In genomic region chr9:114413909-114414308, GRCh38 we compare ENCODE assay signal across 12 cellular contexts. TPM values are rescaled to one million over a fixed set of nuclear protein-coding genes. Genes with fewer than 3 reads are reported as not detected.
A peak's percentile ranks its signal among the peaks of the same experiment; 100 is the strongest.
DNase-seq lines count a peak whose midpoint lies in the region; ATAC-seq and TF ChIP-seq lines count a peak whose summit lies in the region.
"Had no signal": no experiment of that assay in that cellular context is flagged by ENCODE, and none has a peak within 500 bp of the region (broad histone marks: within the 10 kb centered on the region; RNA-seq: fewer than 3 reads in every experiment).

No MANE protein-coding gene starts in this region.

- H3K9me3 ChIP-seq in HUES48 (ENCODE audit: control insufficient read depth, insufficient read depth, low read length) = no peaks in the 10 kb centered on the region
- H3K9me3 ChIP-seq: A549, tibial artery had no signal

- H3K27me3 ChIP-seq in HUES48 (ENCODE audit: control insufficient read depth, insufficient read depth, low read length) = no peaks in the 10 kb centered on the region
- H3K27me3 ChIP-seq: tibial artery had no signal

- peaks cover 15% of the 10 kb centered on the region for H3K4me1 ChIP-seq in HUES48 (ENCODE audit: control insufficient read depth, insufficient read depth, low read length)
- H3K4me1 ChIP-seq: A549 had no signal

- H3K27ac ChIP-seq in HUES48 (ENCODE audit: low read depth, low read length) = peak overlapping the region; percentile 31
- H3K27ac ChIP-seq: A549 had no signal

- no peak overlapping the region for H3K9ac ChIP-seq in HUES48 (ENCODE audit: low read depth, low read length)

- no peaks in the 10 kb centered on the region for H3K36me3 ChIP-seq in HUES48 (ENCODE audit: control insufficient read depth, insufficient read depth, low read length)
- H3K36me3 ChIP-seq: tibial artery had no signal

- DNase-seq in AG09309 (ENCODE audit: low read depth) (peak; percentile 44), cardiac fibroblast (ENCODE audit: low read depth in 2 of 2) (peak; percentile 31 to 64), myocyte (ENCODE audit: low read depth) (peak; percentile 36), DMS 273 treated with DMSO at 0.1 percent for 48 hours (lab: John Stamatoyannopoulos, UW) (no peak)
- no peak for DNase-seq in activated CD4-positive, alpha-beta T cell treated with anti-CD3 and anti-CD28 coated beads, Interleukin-2, amount 50 U/mL, for 4 hours
- DNase-seq: NCI-H2107, tibial artery had no signal

- no peak overlapping the region for H3K4me3 ChIP-seq in AG09309 (ENCODE audit: control insufficient read depth, low read depth, low read length)
- no peak overlapping the region for H3K4me3 ChIP-seq in HUES48 (ENCODE audit: low read depth, low read length)
- H3K4me3 ChIP-seq in cardiac fibroblast (replicated peaks in 1 of 2; ENCODE audit: low read depth in 2 of 2, low read length in 2 of 2) = no peak overlapping the region
- H3K4me3 ChIP-seq: A549, tibial artery had no signal

- no peak for ATAC-seq in GM18520 (IDR thresholded peaks at IDR 0.05; ENCODE audit: unreplicated experiment)
- ATAC-seq in GM18505 (IDR thresholded peaks at IDR 0.05; ENCODE audit: unreplicated experiment) = no peak
- ATAC-seq: A549, esophagus mucosa had no signal

- no peak for TF ChIP-seq CTCF in AG09309 (IDR thresholded peaks at IDR 0.05; ENCODE audit: control insufficient read depth, insufficient read depth, low read depth, low read length, missing control alignments)
- no peak for TF ChIP-seq CTCF in cardiac fibroblast (IDR thresholded peaks at IDR 0.05; ENCODE audit: low read depth, low read length)

- TF ChIP-seq POLR2A in GM18505 (IDR thresholded peaks at IDR 0.05; ENCODE audit: borderline replicate concordance, extremely low read depth, insufficient read depth, insufficient read length) = no peak

RNA-seq across cellular contexts. Expression of gene AKNA, which starts 26.1 kb away (rescaled TPM):
- total RNA-seq in myocyte = 1.4 and 3.7 TPM in 2 replicates
- polyA plus RNA-seq in myocyte (2012) = 4.2 TPM

Comparison
In these comparisons a context has a peak if more than half of its experiments do, and no peak if none do; other contexts are left out.
1. DNase-seq: peak in AG09309 (single experiment), cardiac fibroblast (2 of 2) and myocyte (single experiment); none in activated CD4-positive, alpha-beta T cell treated with anti-CD3 and anti-CD28 coated beads, Interleukin-2, amount 50 U/mL, for 4 hours (0 of 2) and DMS 273 treated with DMSO at 0.1 percent for 48 hours (single experiment).